ENCODE assay signal across 19 cellular contexts in the genomic region with DNA sequence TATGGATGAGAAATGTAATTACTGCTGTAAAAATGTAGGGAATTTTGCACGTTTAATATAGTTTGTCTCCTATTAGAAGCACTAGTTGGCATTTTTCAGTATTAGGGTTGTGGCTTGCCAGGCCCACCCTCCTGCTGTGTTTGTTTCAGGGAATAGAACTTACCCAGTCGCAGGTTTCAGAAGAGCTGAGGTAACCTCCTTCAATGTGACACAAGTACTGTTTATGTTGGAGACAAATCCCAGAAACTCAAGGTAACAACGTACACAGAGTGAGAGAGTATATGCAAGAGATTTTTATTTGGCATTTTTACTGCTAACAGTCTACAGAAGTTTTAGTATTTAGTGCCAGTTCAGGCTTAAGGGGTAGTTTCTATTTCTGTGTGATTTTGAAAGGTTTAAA.
A peak's percentile ranks its signal among the peaks of the same experiment; 100 is the strongest.
DNase-seq lines count a peak whose midpoint lies in the region; ATAC-seq, FAIRE-seq and TF ChIP-seq lines count a peak whose summit lies in the region.
"Had no signal": no experiment of that assay in that cellular context is flagged by ENCODE, and none has a peak within 500 bp of the region (broad histone marks: within the 10 kb centered on the region; RNA-seq: fewer than 3 reads in every experiment).

No MANE protein-coding gene starts in this region.

- no peak for TF ChIP-seq POLR2A in sigmoid colon (IDR thresholded peaks at IDR 0.05)

- DNase-seq in HEK293T (ENCODE audit: extremely low spot score) (no peak), astrocyte of the hippocampus (ENCODE audit: low read depth, low spot score) (peak; percentile 51), keratinocyte (ENCODE audit: low read depth, low spot score) (no peak), sigmoid colon (peak; percentile 73), NCI-H82 (lab: John Stamatoyannopoulos, UW) (no peak)
- DNase-seq in CD8-positive, alpha-beta memory T cell: no peak
- DNase-seq: activated CD4-positive, alpha-beta T cell treated with anti-CD3 and anti-CD28 coated beads for 1 hour; activated CD8-positive, alpha-beta memory T cell treated with anti-CD3 and anti-CD28 coated beads, Interleukin-2, amount 50 U/mL, for 48 hours; activated naive CD4-positive, alpha-beta T cell treated with Interleukin-2 at 50 U/mL for 16 hours; COR-L47; effector memory CD8-positive, alpha-beta T cell; left ventricle myocardium superior; NCI-H1694; SHP77; substantia nigra; T-helper 9 cell had no signal

- no peaks in the 10 kb centered on the region for H3K9me1 ChIP-seq in keratinocyte (ENCODE audit: control insufficient read depth, extremely low read depth, insufficient read depth, low read length)

- H3K79me2 ChIP-seq in keratinocyte (ENCODE audit: control insufficient read depth, insufficient read depth, low read length): no peaks in the 10 kb centered on the region

- H3K27ac ChIP-seq in keratinocyte (ENCODE audit: control insufficient read depth, insufficient read depth, low read length) (no peak overlapping the region), sigmoid colon (peak overlapping the region; percentile 61 to 88 (median 78))
- H3K27ac ChIP-seq in CD8-positive, alpha-beta memory T cell (ENCODE audit: low read depth, low read length): no peak overlapping the region

- H3K4me1 ChIP-seq in keratinocyte (ENCODE audit: control insufficient read depth, extremely low read depth, insufficient read depth, low read length) (peaks cover 24% of the 10 kb centered on the region), sigmoid colon (peaks cover 0 to 76% (median 68%) of the 10 kb centered on the region in 4 donors)
- no peaks in the 10 kb centered on the region for H3K4me1 ChIP-seq in CD8-positive, alpha-beta memory T cell (ENCODE audit: insufficient read depth, low read length)
- H3K4me1 ChIP-seq: right atrium auricular region had no signal

- dilution Hi-C loops in keratinocyte (cut with MboI; ENCODE audit: extremely low pct_ligation_motif_present, low sequenced_read_pairs): no loop called here

- WGBS in sigmoid colon, 2 donors: 87 to 89% methylated on average over 3 of the region's 3 CpGs

- intact Hi-C loops in sigmoid colon (cut with DNase I): loop anchor here (2.0 to 5.0 kb wide), 4 partner anchors 35 to 128 kb away; no protein-coding TSS in a partner anchor

- H3K4me3 ChIP-seq in keratinocyte (ENCODE audit: control insufficient read depth in 2 of 3, extremely low read depth in 1 of 3, insufficient read depth in 2 of 3, low read depth in 1 of 3, low read length in 3 of 3): no peak overlapping the region
- H3K4me3 ChIP-seq in sigmoid colon: no peak overlapping the region
- no peak overlapping the region for H3K4me3 ChIP-seq in CD8-positive, alpha-beta memory T cell (ENCODE audit: low read length)
- H3K4me3 ChIP-seq: right atrium auricular region had no signal

- H3K9me3 ChIP-seq in keratinocyte (ENCODE audit: control insufficient read depth, low read depth, low read length) (peaks cover 8% of the 10 kb centered on the region), sigmoid colon (peaks cover 0 to 16% (median 4%) of the 10 kb centered on the region in 4 donors)
- H3K9me3 ChIP-seq in CD8-positive, alpha-beta memory T cell (ENCODE audit: low read length): peaks cover 3% of the 10 kb centered on the region

- TF ChIP-seq CTCF in keratinocyte (optimal IDR thresholded peaks at IDR 0.05 in 1 of 3, IDR thresholded peaks at IDR 0.05 in 1 of 3, conservative IDR thresholded peaks at IDR 0.05 in 1 of 3; ENCODE audit: extremely low read depth in 1 of 3, insufficient read depth in 2 of 3, low read length in 3 of 3): no peak
- TF ChIP-seq CTCF in sigmoid colon (IDR thresholded peaks at IDR 0.05): no peak

- peaks cover 15 to 36% (median 29%) of the 10 kb centered on the region in 5 donors for H3K9me3 Mint-ChIP-seq in CD8-positive, alpha-beta memory T cell

- H4K20me1 ChIP-seq in keratinocyte (ENCODE audit: control insufficient read depth, extremely low read depth, insufficient read depth, low read length): no peaks in the 10 kb centered on the region

- POLR2A ChIA-PET in HEK293T (lab: Yijun Ruan, JAX): no interaction called here
- POLR2A ChIA-PET in CD8-positive, alpha-beta memory T cell (lab: Charles Lee): no interaction called here

- H3K27me3 Mint-ChIP-seq in CD8-positive, alpha-beta memory T cell: peaks cover 0 to 3% of the 10 kb centered on the region in 2 donors
- H3K27me3 Mint-ChIP-seq: effector memory CD8-positive, alpha-beta T cell had no signal

- H2AFZ ChIP-seq in keratinocyte (ENCODE audit: control insufficient read depth, low read length): no peak overlapping the region

- ATAC-seq in HG03432 (IDR thresholded peaks at IDR 0.05; ENCODE audit: unreplicated experiment): no peak
- ATAC-seq in HG03159 (IDR thresholded peaks at IDR 0.05; ENCODE audit: unreplicated experiment): no peak
- ATAC-seq: effector memory CD8-positive, alpha-beta T cell had no signal

- H3K4me2 ChIP-seq in keratinocyte (ENCODE audit: control insufficient read depth, extremely low read depth, insufficient read depth, low read depth, low read length): no peak overlapping the region

- H3K27ac Mint-ChIP-seq in CD8-positive, alpha-beta memory T cell: no peak overlapping the region
- H3K27ac Mint-ChIP-seq: effector memory CD8-positive, alpha-beta T cell had no signal

- H3K4me1 Mint-ChIP-seq in CD8-positive, alpha-beta memory T cell: no peaks in the 10 kb centered on the region

- TF ChIP-seq EP300 in sigmoid colon (IDR thresholded peaks at IDR 0.05): peak; percentile 92 to 95 (median 94)

- peaks cover 12 to 36% (median 19%) of the 10 kb centered on the region in 3 donors for H3K36me3 Mint-ChIP-seq in CD8-positive, alpha-beta memory T cell

- CTCF ChIA-PET in HEK293T (lab: Yijun Ruan, JAX): interaction anchor here (0.6 kb wide), 1 partner anchor 21 kb away, joined by 3 read pairs; no protein-coding TSS in a partner anchor
- CTCF ChIA-PET in CD8-positive, alpha-beta memory T cell (lab: Charles Lee): no interaction called here

- no peaks in the 10 kb centered on the region for H3K36me3 ChIP-seq in keratinocyte (ENCODE audit: control insufficient read depth in 2 of 2, extremely low read depth in 1 of 2, insufficient read depth in 2 of 2, low read length in 2 of 2)
- no peaks in the 10 kb centered on the region for H3K36me3 ChIP-seq in sigmoid colon
- no peaks in the 10 kb centered on the region for H3K36me3 ChIP-seq in CD8-positive, alpha-beta memory T cell (ENCODE audit: insufficient read depth, low read length)
- H3K36me3 ChIP-seq: right atrium auricular region had no signal

- peak overlapping the region; percentile 1 for H3K9ac ChIP-seq in keratinocyte (ENCODE audit: control insufficient read depth, extremely low read depth, insufficient read depth, low read length)

- FAIRE-seq in keratinocyte (lab: Jason Lieb, UNC): no peak

- H3K4me3 Mint-ChIP-seq in CD8-positive, alpha-beta memory T cell: no peak overlapping the region
- H3K4me3 Mint-ChIP-seq: effector memory CD8-positive, alpha-beta T cell had no signal

- H3K27me3 ChIP-seq in keratinocyte (ENCODE audit: control insufficient read depth, extremely low read depth, insufficient read depth, low read length) (no peaks in the 10 kb centered on the region), sigmoid colon (no peaks in the 10 kb centered on the region)
- no peaks in the 10 kb centered on the region for H3K27me3 ChIP-seq in CD8-positive, alpha-beta memory T cell (ENCODE audit: insufficient read depth, low read length, poor library complexity, severe bottlenecking)
- H3K27me3 ChIP-seq: right atrium auricular region had no signal

TF ChIP-seq in HEK293T, 16 proteins besides CTCF, POLR2A, EP300 and RAD21:
- no peak for TF ChIP-seq FOXA1 (IDR thresholded peaks at IDR 0.05)
- peak; percentile 24; the same call in 1 of the 2 replicates for TF ChIP-seq PKNOX1 (IDR thresholded peaks at IDR 0.05)

Comparison
In these comparisons a context has a peak if more than half of its experiments do, and no peak if none do; other contexts are left out.
1. DNase-seq: peak in astrocyte of the hippocampus (single experiment) and sigmoid colon (single experiment); none in HEK293T (single experiment), keratinocyte (single experiment), CD8-positive, alpha-beta memory T cell (0 of 5) and NCI-H82 (single experiment).
2. H3K27ac ChIP-seq: peak in sigmoid colon (4 of 4); none in keratinocyte (single experiment) and CD8-positive, alpha-beta memory T cell (single experiment).